In genomic region chr11:125170406-125171031, GRCh38 we compare ENCODE assay signal across 13 cellular contexts. TPM values are rescaled to one million over a fixed set of nuclear protein-coding genes. Genes with fewer than 3 reads are reported as not detected.
DNase-seq lines count a peak whose midpoint lies in the region; ATAC-seq and TF ChIP-seq lines count a peak whose summit lies in the region.
"Had no signal": no experiment of that assay in that cellular context is flagged by ENCODE, and none has a peak within 500 bp of the region (broad histone marks: within the 10 kb centered on the region; RNA-seq: fewer than 3 reads in every experiment).

No MANE protein-coding gene starts in this region.

- no peaks in the 10 kb centered on the region for H3K36me3 ChIP-seq in Peyer's patch
- H3K36me3 ChIP-seq in esophagus muscularis mucosa = no peaks in the 10 kb centered on the region
- no peaks in the 10 kb centered on the region for H3K36me3 ChIP-seq in thoracic aorta
- H3K36me3 ChIP-seq in BE2C = no peaks in the 10 kb centered on the region
- H3K36me3 ChIP-seq: SJSA1 had no signal

- no peaks in the 10 kb centered on the region for H3K9me3 ChIP-seq in Peyer's patch
- H3K9me3 ChIP-seq in esophagus muscularis mucosa = no peaks in the 10 kb centered on the region
- no peaks in the 10 kb centered on the region for H3K9me3 ChIP-seq in thoracic aorta
- H3K9me3 ChIP-seq in BE2C = no peaks in the 10 kb centered on the region
- H3K9me3 ChIP-seq: SJSA1 had no signal

- intact Hi-C loops in esophagus muscularis mucosa (cut with DNase I) = no loop called here

- H3K27ac ChIP-seq in Peyer's patch (peak overlapping the region in 3 of 4 donors; percentile 14 to 70 (median 62)), esophagus muscularis mucosa (replicated peaks in 1 of 4) (peak overlapping the region; percentile 76 to 90 (median 87)), thoracic aorta (peak overlapping the region; percentile 73 to 81)
- H3K27ac ChIP-seq: SJSA1 had no signal

- ATAC-seq in thoracic aorta (ENCODE audit: insufficient number of reproducible peaks, low FRiP score, low read depth) (peak; percentile 41), HG03108 (IDR thresholded peaks at IDR 0.05; ENCODE audit: unreplicated experiment) (no peak), HG03159 (IDR thresholded peaks at IDR 0.05; ENCODE audit: unreplicated experiment) (no peak), HG03565 (IDR thresholded peaks at IDR 0.05; ENCODE audit: unreplicated experiment) (no peak)
- ATAC-seq: HCT116, left colon had no signal

- H3K4me3 ChIP-seq in Peyer's patch (no peak overlapping the region), esophagus muscularis mucosa (no peak overlapping the region), thoracic aorta (peak overlapping the region; percentile 51), BE2C (ENCODE audit: low read depth, low read length) (no peak overlapping the region)
- H3K4me3 ChIP-seq: SJSA1 had no signal

- TF ChIP-seq POLR2A in Peyer's patch (IDR thresholded peaks at IDR 0.05) (no peak), esophagus muscularis mucosa (IDR thresholded peaks at IDR 0.05; ENCODE audit: low read depth) (no peak)

- DNase-seq in Peyer's patch (no peak), esophagus muscularis mucosa (ENCODE audit: extremely low spot score) (no peak), mesenteric fat pad (ENCODE audit: low spot score) (peak; percentile 73), thoracic aorta (ENCODE audit: low spot score) (no peak), BE2C (no peak)
- DNase-seq: NCI-H2029; stimulated activated CD4-positive, alpha-beta T cell treated with anti-CD3 and anti-CD28 coated beads, Interleukin-2, amount 100 ng/mL, for 48 hours had no signal

- no peak for TF ChIP-seq CTCF in Peyer's patch (IDR thresholded peaks at IDR 0.05)
- TF ChIP-seq CTCF in esophagus muscularis mucosa (IDR thresholded peaks at IDR 0.05) = no peak
- no peak for TF ChIP-seq CTCF in thoracic aorta (IDR thresholded peaks at IDR 0.05)
- no peak for TF ChIP-seq CTCF in BE2C (IDR thresholded peaks at IDR 0.05; ENCODE audit: low read depth, low read length)

- 27% methylated on average over 12 of the region's 13 CpGs for WGBS in esophagus muscularis mucosa

- TF ChIP-seq EP300 in esophagus muscularis mucosa (IDR thresholded peaks at IDR 0.05) = no peak

- peaks cover 0 to 7% (median 6%) of the 10 kb centered on the region in 4 donors for H3K4me1 ChIP-seq in Peyer's patch
- peaks cover 22 to 60% (median 55%) of the 10 kb centered on the region in 4 donors for H3K4me1 ChIP-seq in esophagus muscularis mucosa
- H3K4me1 ChIP-seq in thoracic aorta (ENCODE audit: control insufficient read depth in 1 of 2, low read depth in 2 of 2) = peaks cover 34 to 61% of the 10 kb centered on the region in 2 donors
- H3K4me1 ChIP-seq in BE2C = no peaks in the 10 kb centered on the region
- H3K4me1 ChIP-seq: SJSA1 had no signal

- H3K27me3 ChIP-seq in Peyer's patch (peaks cover 0 to 12% of the 10 kb centered on the region in 2 donors), esophagus muscularis mucosa (peaks cover 0 to 14% (median 0%) of the 10 kb centered on the region in 4 donors), thoracic aorta (replicated peaks; ENCODE audit: insufficient read depth) (no peaks in the 10 kb centered on the region), BE2C (peaks cover 42% of the 10 kb centered on the region)
- H3K27me3 ChIP-seq: SJSA1 had no signal

RNA-seq across cellular contexts. Expression of gene PKNOX2, which starts 6.0 kb away (rescaled TPM):
- total RNA-seq in Peyer's patch = 1 to 10 TPM in 2 of 4 donors, not detected in 2; 1.4 to 8.3 TPM
- 1 to 10 TPM in 3 of 4 donors, under 1 TPM in 1; 0.83 to 4.1 (median 2.5) TPM for total RNA-seq in esophagus muscularis mucosa
- 2.6 TPM for total RNA-seq in mesenteric fat pad
- 1 to 10 TPM; 1.4 to 9.2 TPM for total RNA-seq in thoracic aorta
- polyA plus RNA-seq in BE2C (2012; ENCODE audit: insufficient read depth, insufficient read length, low read depth) = not detected
- total RNA-seq: SJSA1 had no signal

RNA-seq across cellular contexts. Expression of gene TMEM218, which starts 59.1 kb away (rescaled TPM):
- 10 to 100 TPM; 11.4 to 19.2 (median 15.4) TPM for total RNA-seq in Peyer's patch
- 10 to 100 TPM; 13.1 to 20.4 (median 15.5) TPM for total RNA-seq in esophagus muscularis mucosa
- total RNA-seq in mesenteric fat pad = 24.6 TPM
- total RNA-seq in thoracic aorta = 10 to 100 TPM; 15.2 to 17.7 TPM
- polyA plus RNA-seq in BE2C (2012; ENCODE audit: insufficient read depth, insufficient read length, low read depth) = 14.5 TPM
